In the genomic region with DNA sequence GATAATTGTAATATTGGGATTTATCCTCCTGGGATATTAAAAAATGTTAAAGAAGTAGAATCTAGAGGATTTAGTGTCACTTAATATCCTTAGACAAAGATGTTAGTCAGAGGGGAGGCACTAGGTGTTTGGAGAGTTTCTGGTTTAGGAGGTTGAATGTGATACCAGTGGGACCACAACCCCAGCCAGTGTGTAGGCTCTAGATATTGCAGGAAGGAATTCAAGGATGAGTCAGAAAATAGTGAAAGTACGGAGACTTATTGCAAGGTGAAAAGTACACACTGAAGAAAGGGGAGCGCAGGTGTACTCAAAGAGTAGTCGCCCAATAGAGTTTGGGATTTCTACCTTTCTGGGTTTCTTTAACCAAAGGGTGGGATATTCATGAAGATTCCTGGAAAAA, we compare ENCODE assay signal across 20 cellular contexts. TPM values are rescaled to one million over a fixed set of nuclear protein-coding genes. Genes with fewer than 3 reads are reported as not detected.
DNase-seq lines count a peak whose midpoint lies in the region; ATAC-seq, FAIRE-seq and TF ChIP-seq lines count a peak whose summit lies in the region.
"Had no signal": no experiment of that assay in that cellular context is flagged by ENCODE, and none has a peak within 500 bp of the region (broad histone marks: within the 10 kb centered on the region; RNA-seq: fewer than 3 reads in every experiment).

No MANE protein-coding gene starts in this region.

- FAIRE-seq in bronchial epithelial cell (lab: Jason Lieb, UNC) (no peak), RCC 7860 (lab: Jason Lieb, UNC) (no peak)
- FAIRE-seq: keratinocyte, urothelium cell line had no signal

- no peak for DNase-seq in activated naive CD4-positive, alpha-beta T cell treated with anti-CD3 and anti-CD28 coated beads, Interleukin-2, amount 50 U/mL, for 16 hours
- DNase-seq in bronchial epithelial cell (ENCODE audit: low read depth), result peak; percentile 51
- DNase-seq in lower lobe of right lung, result no peak
- no peak for DNase-seq in central memory CD4-positive, alpha-beta T cell
- DNase-seq in RCC 7860 (ENCODE audit: low spot score), result no peak
- no peak for DNase-seq in activated CD8-positive, alpha-beta T cell treated with anti-CD3 and anti-CD28 coated beads, Interleukin-2, amount 10 ng/mL, durations not matched to agents 7 days and 5 days
- DNase-seq: activated naive CD4-positive, alpha-beta T cell treated with Interleukin-2 at 50 U/mL for 16 hours; activated T-cell treated with anti-CD3 and anti-CD28 coated beads, Interleukin-2, amount 50 U/mL, for 48 hours; AML-193; CD4-positive, alpha-beta memory T cell; cortex of kidney; NCI-H446 treated with DMSO at 0.1 percent for 48 hours; right cardiac atrium; stimulated activated CD4-positive, alpha-beta T cell treated with anti-CD3 and anti-CD28 coated beads, Interleukin-2, amount 100 ng/mL, for 24 hours; T-helper 1 cell had no signal

- TF ChIP-seq CTCF in bronchial epithelial cell (IDR thresholded peaks at IDR 0.05; ENCODE audit: insufficient read depth, low read length, severe bottlenecking) (no peak), lower lobe of right lung (IDR thresholded peaks at IDR 0.05) (no peak)

- H3K27me3 Mint-ChIP-seq in activated naive CD4-positive, alpha-beta T cell treated with anti-CD3 and anti-CD28 coated beads, Interleukin-2, amount 50 U/mL, for 24 hours, result peaks cover 10% of the 10 kb centered on the region
- H3K27me3 Mint-ChIP-seq in activated CD8-positive, alpha-beta T cell treated with anti-CD3 and anti-CD28 coated beads, Interleukin-2, amount 10 ng/mL, durations not matched to agents 7 days and 5 days (ENCODE audit: low read depth), result peaks cover 28% of the 10 kb centered on the region

- peaks cover 15% of the 10 kb centered on the region for H3K4me1 ChIP-seq in lower lobe of right lung

- CTCF ChIA-PET in activated CD8-positive, alpha-beta T cell treated with anti-CD3 and anti-CD28 coated beads, Interleukin-2, amount 10 ng/mL, durations not matched to agents 7 days and 5 days (lab: Charles Lee), result no interaction called here

- peak overlapping the region; percentile 75 for H3K27ac ChIP-seq in lower lobe of right lung
- H3K27ac ChIP-seq: RWPE1 had no signal

- no peak overlapping the region for H3K4me3 ChIP-seq in bronchial epithelial cell (ENCODE audit: low read depth, low read length)
- H3K4me3 ChIP-seq in lower lobe of right lung, result no peak overlapping the region

- no peaks in the 10 kb centered on the region for H3K9me3 ChIP-seq in lower lobe of right lung

- no peaks in the 10 kb centered on the region for H3K27me3 ChIP-seq in bronchial epithelial cell (ENCODE audit: control insufficient read depth, insufficient read depth, low read length)
- no peaks in the 10 kb centered on the region for H3K27me3 ChIP-seq in lower lobe of right lung (ENCODE audit: low read depth)

- intact Hi-C loops in lower lobe of right lung (cut with DNase I), result no loop called here

- H3K36me3 Mint-ChIP-seq in activated naive CD4-positive, alpha-beta T cell treated with anti-CD3 and anti-CD28 coated beads, Interleukin-2, amount 50 U/mL, for 24 hours, result no peaks in the 10 kb centered on the region
- H3K36me3 Mint-ChIP-seq in activated CD8-positive, alpha-beta T cell treated with anti-CD3 and anti-CD28 coated beads, Interleukin-2, amount 10 ng/mL, durations not matched to agents 7 days and 5 days (ENCODE audit: low read depth), result no peaks in the 10 kb centered on the region
- H3K36me3 Mint-ChIP-seq: CD4-positive, alpha-beta memory T cell had no signal

- no peak overlapping the region for H3K4me3 Mint-ChIP-seq in activated naive CD4-positive, alpha-beta T cell treated with anti-CD3 and anti-CD28 coated beads, Interleukin-2, amount 50 U/mL, for 24 hours
- no peak overlapping the region for H3K4me3 Mint-ChIP-seq in activated CD8-positive, alpha-beta T cell treated with anti-CD3 and anti-CD28 coated beads, Interleukin-2, amount 10 ng/mL, durations not matched to agents 7 days and 5 days
- H3K4me3 Mint-ChIP-seq: CD4-positive, alpha-beta memory T cell had no signal

- H3K27ac Mint-ChIP-seq in activated naive CD4-positive, alpha-beta T cell treated with anti-CD3 and anti-CD28 coated beads, Interleukin-2, amount 50 U/mL, for 24 hours, result peak overlapping the region; percentile 26
- H3K27ac Mint-ChIP-seq in activated CD8-positive, alpha-beta T cell treated with anti-CD3 and anti-CD28 coated beads, Interleukin-2, amount 10 ng/mL, durations not matched to agents 7 days and 5 days, result no peak overlapping the region

- POLR2A ChIA-PET in activated CD8-positive, alpha-beta T cell treated with anti-CD3 and anti-CD28 coated beads, Interleukin-2, amount 10 ng/mL, durations not matched to agents 7 days and 5 days (lab: Charles Lee), result no interaction called here

- ATAC-seq in lower lobe of right lung (peak in 1 of 2 donors; percentile 24), GM18517 (IDR thresholded peaks at IDR 0.05; ENCODE audit: unreplicated experiment) (no peak)
- ATAC-seq in activated CD8-positive, alpha-beta T cell treated with anti-CD3 and anti-CD28 coated beads, Interleukin-2, amount 10 ng/mL, durations not matched to agents 7 days and 5 days, result no peak
- ATAC-seq: right cardiac atrium had no signal

- no peaks in the 10 kb centered on the region for H3K36me3 ChIP-seq in bronchial epithelial cell (ENCODE audit: control insufficient read depth, insufficient read depth, low read length)
- no peaks in the 10 kb centered on the region for H3K36me3 ChIP-seq in lower lobe of right lung

- no peaks in the 10 kb centered on the region for H3K4me1 Mint-ChIP-seq in activated naive CD4-positive, alpha-beta T cell treated with anti-CD3 and anti-CD28 coated beads, Interleukin-2, amount 50 U/mL, for 24 hours
- peaks cover 4% of the 10 kb centered on the region for H3K4me1 Mint-ChIP-seq in activated CD8-positive, alpha-beta T cell treated with anti-CD3 and anti-CD28 coated beads, Interleukin-2, amount 10 ng/mL, durations not matched to agents 7 days and 5 days (ENCODE audit: low read depth)

- H3K9me3 Mint-ChIP-seq in activated naive CD4-positive, alpha-beta T cell treated with anti-CD3 and anti-CD28 coated beads, Interleukin-2, amount 50 U/mL, for 24 hours, result no peaks in the 10 kb centered on the region
- H3K9me3 Mint-ChIP-seq in activated CD8-positive, alpha-beta T cell treated with anti-CD3 and anti-CD28 coated beads, Interleukin-2, amount 10 ng/mL, durations not matched to agents 7 days and 5 days (ENCODE audit: insufficient read depth), result no peaks in the 10 kb centered on the region
- H3K9me3 Mint-ChIP-seq: CD4-positive, alpha-beta memory T cell had no signal

RNA-seq across cellular contexts. Expression of gene TMEM41B, which starts 5.7 kb away (rescaled TPM):
- total RNA-seq in bronchial epithelial cell, result 49.2 and 74.4 TPM in 2 replicates
- total RNA-seq in lower lobe of right lung, result 58.1 TPM
- 10 to 100 TPM; 32.7 to 32.8 TPM for total RNA-seq in activated CD8-positive, alpha-beta T cell treated with anti-CD3 and anti-CD28 coated beads, Interleukin-2, amount 10 ng/mL, durations not matched to agents 7 days and 5 days

RNA-seq across cellular contexts. Expression of gene DENND5A, which starts 54.9 kb away (rescaled TPM):
- total RNA-seq in bronchial epithelial cell (22.6 and 30.0 TPM in 2 replicates), lower lobe of right lung (97.5 TPM)
- total RNA-seq in activated CD8-positive, alpha-beta T cell treated with anti-CD3 and anti-CD28 coated beads, Interleukin-2, amount 10 ng/mL, durations not matched to agents 7 days and 5 days, result 10 to 100 TPM; 78.5 to 81.1 TPM
